ENCODE assay signal across 25 cellular contexts in the genomic region with DNA sequence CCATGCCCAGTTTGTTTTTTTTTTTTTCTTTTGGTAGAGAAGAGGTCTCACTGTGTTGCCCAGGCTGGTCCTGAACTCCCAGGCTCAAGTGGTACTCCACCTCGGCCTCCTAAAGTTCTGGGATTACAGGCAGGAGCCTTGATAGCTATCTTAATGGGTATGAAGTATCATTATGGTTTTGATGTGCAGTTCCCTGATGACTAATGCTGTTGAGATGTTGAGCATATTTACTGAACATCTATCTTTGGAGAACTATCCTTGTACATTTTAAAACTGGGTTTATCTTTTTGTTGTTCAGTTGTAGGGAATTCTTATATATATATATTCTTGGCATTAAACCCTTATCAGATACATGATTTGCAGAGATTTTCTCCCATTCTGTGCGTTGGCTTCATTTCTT. TPM values are rescaled to one million over a fixed set of nuclear protein-coding genes. Genes with fewer than 3 reads are reported as not detected.
A peak's percentile ranks its signal among the peaks of the same experiment; 100 is the strongest.
DNase-seq lines count a peak whose midpoint lies in the region; ATAC-seq and TF ChIP-seq lines count a peak whose summit lies in the region.
"Had no signal": no experiment of that assay in that cellular context is flagged by ENCODE, and none has a peak within 500 bp of the region (broad histone marks: within the 10 kb centered on the region; RNA-seq: fewer than 3 reads in every experiment).

No MANE protein-coding gene starts in this region.

- no peaks in the 10 kb centered on the region for H3K9me3 ChIP-seq in adrenal gland (replicated peaks in 1 of 3)
- no peaks in the 10 kb centered on the region for H3K9me3 ChIP-seq in esophagus muscularis mucosa
- H3K9me3 ChIP-seq: BE2C, stomach, upper lobe of left lung had no signal

- peaks cover 14% of the 10 kb centered on the region for H3K4me1 Mint-ChIP-seq in activated CD4-positive, alpha-beta T cell treated with anti-CD3 and anti-CD28 coated beads for 36 hours
- H3K4me1 Mint-ChIP-seq in activated CD4-positive, alpha-beta T cell treated with anti-CD3 and anti-CD28 coated beads, Interleukin-2, amount 10 ng/mL, durations not matched to agents 7 days and 5 days: no peaks in the 10 kb centered on the region
- H3K4me1 Mint-ChIP-seq in stimulated activated memory B cell treated with anti-CD40 and anti-IgM and Interleukin-4, amounts not matched to agents 10 μg/mL and 1 μg/mL and 100 μg/mL, for 72 hours: peaks cover 7% of the 10 kb centered on the region
- H3K4me1 Mint-ChIP-seq: activated naive CD4-positive, alpha-beta T cell treated with anti-CD3 and anti-CD28 coated beads, Interleukin-2, amount 50 U/mL, for 24 hours; central memory CD8-positive, alpha-beta T cell; neural crest cell had no signal

- TF ChIP-seq CTCF in adrenal gland (IDR thresholded peaks at IDR 0.05): no peak
- no peak for TF ChIP-seq CTCF in esophagus muscularis mucosa (IDR thresholded peaks at IDR 0.05)

- DNase-seq in activated CD4-positive, alpha-beta T cell treated with anti-CD3 and anti-CD28 coated beads for 36 hours: no peak
- no peak for DNase-seq in activated CD4-positive, alpha-beta T cell treated with anti-CD3 and anti-CD28 coated beads, Interleukin-2, amount 10 ng/mL, durations not matched to agents 7 days and 5 days
- DNase-seq in LHCN-M2 (ENCODE audit: low read depth) (peak; percentile 33), adrenal gland (no peak), NCI-H510A (lab: John Stamatoyannopoulos, UW) (no peak), esophagus muscularis mucosa (ENCODE audit: extremely low spot score) (no peak)
- DNase-seq: activated CD4-positive, CD25-positive, alpha-beta regulatory T cell; BE2C; H7; Kasumi-1; kidney glomerular epithelial cell; NCI-H1092; NCI-H187 treated with DMSO at 0.1 percent for 48 hours; NCI-H2227 treated with DMSO at 0.1 percent for 48 hours; NCI-H748 treated with DMSO at 0.1 percent for 48 hours; stomach; upper lobe of left lung had no signal

- POLR2A ChIA-PET in activated CD4-positive, alpha-beta T cell treated with anti-CD3 and anti-CD28 coated beads for 36 hours (lab: Charles Lee): no interaction called here
- POLR2A ChIA-PET in activated CD4-positive, alpha-beta T cell treated with anti-CD3 and anti-CD28 coated beads, Interleukin-2, amount 10 ng/mL, durations not matched to agents 7 days and 5 days (lab: Charles Lee): no interaction called here

- TF ChIP-seq POLR2A in adrenal gland (IDR thresholded peaks at IDR 0.05) (no peak), esophagus muscularis mucosa (IDR thresholded peaks at IDR 0.05; ENCODE audit: low read depth) (no peak)

- H3K27me3 Mint-ChIP-seq in activated CD4-positive, alpha-beta T cell treated with anti-CD3 and anti-CD28 coated beads for 36 hours: no peaks in the 10 kb centered on the region
- no peaks in the 10 kb centered on the region for H3K27me3 Mint-ChIP-seq in activated CD4-positive, alpha-beta T cell treated with anti-CD3 and anti-CD28 coated beads, Interleukin-2, amount 10 ng/mL, durations not matched to agents 7 days and 5 days
- no peaks in the 10 kb centered on the region for H3K27me3 Mint-ChIP-seq in stimulated activated memory B cell treated with anti-CD40 and anti-IgM and Interleukin-4, amounts not matched to agents 10 μg/mL and 1 μg/mL and 100 μg/mL, for 72 hours
- H3K27me3 Mint-ChIP-seq: activated naive CD4-positive, alpha-beta T cell treated with anti-CD3 and anti-CD28 coated beads, Interleukin-2, amount 50 U/mL, for 24 hours; central memory CD8-positive, alpha-beta T cell; progenitor cell of endocrine pancreas had no signal

- peaks cover 10 to 30% of the 10 kb centered on the region in 2 donors for H3K4me1 ChIP-seq in adrenal gland (replicated peaks in 1 of 2)
- peaks cover 0 to 65% (median 59%) of the 10 kb centered on the region in 4 donors for H3K4me1 ChIP-seq in esophagus muscularis mucosa

- H3K27me3 ChIP-seq in adrenal gland (no peaks in the 10 kb centered on the region), esophagus muscularis mucosa (no peaks in the 10 kb centered on the region)
- H3K27me3 ChIP-seq: BE2C, stomach, upper lobe of left lung had no signal

- ATAC-seq in activated CD4-positive, alpha-beta T cell treated with anti-CD3 and anti-CD28 coated beads for 36 hours: peak; percentile 55
- ATAC-seq in stimulated activated memory B cell treated with anti-CD40 and anti-IgM and Interleukin-4, amounts not matched to agents 10 μg/mL and 1 μg/mL and 100 μg/mL, for 72 hours: no peak
- ATAC-seq in GM18511 (IDR thresholded peaks at IDR 0.05; ENCODE audit: unreplicated experiment): no peak
- ATAC-seq: sciatic nerve had no signal

- H3K27ac Mint-ChIP-seq in activated CD4-positive, alpha-beta T cell treated with anti-CD3 and anti-CD28 coated beads for 36 hours: peak overlapping the region; percentile 76
- no peak overlapping the region for H3K27ac Mint-ChIP-seq in activated CD4-positive, alpha-beta T cell treated with anti-CD3 and anti-CD28 coated beads, Interleukin-2, amount 10 ng/mL, durations not matched to agents 7 days and 5 days
- H3K27ac Mint-ChIP-seq in stimulated activated memory B cell treated with anti-CD40 and anti-IgM and Interleukin-4, amounts not matched to agents 10 μg/mL and 1 μg/mL and 100 μg/mL, for 72 hours: peak overlapping the region; percentile 81
- H3K27ac Mint-ChIP-seq: activated naive CD4-positive, alpha-beta T cell treated with anti-CD3 and anti-CD28 coated beads, Interleukin-2, amount 50 U/mL, for 24 hours; progenitor cell of endocrine pancreas had no signal

- CTCF ChIA-PET in activated CD4-positive, alpha-beta T cell treated with anti-CD3 and anti-CD28 coated beads for 36 hours (lab: Charles Lee): interaction anchor here (0.7 kb wide), 1 partner anchor 75 kb away, joined by 3 read pairs; no protein-coding TSS in a partner anchor
- CTCF ChIA-PET in activated CD4-positive, alpha-beta T cell treated with anti-CD3 and anti-CD28 coated beads, Interleukin-2, amount 10 ng/mL, durations not matched to agents 7 days and 5 days (lab: Charles Lee): interaction anchor here (1.0 to 1.5 kb wide), 3 partner anchors 8 to 92 kb away, joined by 3 read pairs; no protein-coding TSS in a partner anchor

- H3K4me3 ChIP-seq in adrenal gland (no peak overlapping the region), esophagus muscularis mucosa (no peak overlapping the region)
- H3K4me3 ChIP-seq: lung, stomach, upper lobe of left lung had no signal

- peaks cover 2% of the 10 kb centered on the region for H3K36me3 Mint-ChIP-seq in activated CD4-positive, alpha-beta T cell treated with anti-CD3 and anti-CD28 coated beads for 36 hours (ENCODE audit: low read depth)
- H3K36me3 Mint-ChIP-seq in activated CD4-positive, alpha-beta T cell treated with anti-CD3 and anti-CD28 coated beads, Interleukin-2, amount 10 ng/mL, durations not matched to agents 7 days and 5 days (ENCODE audit: low read depth): peaks cover 1% of the 10 kb centered on the region
- peaks cover 55% of the 10 kb centered on the region for H3K36me3 Mint-ChIP-seq in stimulated activated memory B cell treated with anti-CD40 and anti-IgM and Interleukin-4, amounts not matched to agents 10 μg/mL and 1 μg/mL and 100 μg/mL, for 72 hours

- peak overlapping the region; percentile 20 to 78 (median 59) for H3K27ac ChIP-seq in adrenal gland
- H3K27ac ChIP-seq in esophagus muscularis mucosa (replicated peaks in 1 of 4): no peak overlapping the region
- H3K27ac ChIP-seq: stomach, upper lobe of left lung had no signal

- no peak overlapping the region for H3K4me3 Mint-ChIP-seq in activated CD4-positive, alpha-beta T cell treated with anti-CD3 and anti-CD28 coated beads for 36 hours
- no peak overlapping the region for H3K4me3 Mint-ChIP-seq in activated CD4-positive, alpha-beta T cell treated with anti-CD3 and anti-CD28 coated beads, Interleukin-2, amount 10 ng/mL, durations not matched to agents 7 days and 5 days
- no peak overlapping the region for H3K4me3 Mint-ChIP-seq in stimulated activated memory B cell treated with anti-CD40 and anti-IgM and Interleukin-4, amounts not matched to agents 10 μg/mL and 1 μg/mL and 100 μg/mL, for 72 hours
- H3K4me3 Mint-ChIP-seq: activated naive CD4-positive, alpha-beta T cell treated with anti-CD3 and anti-CD28 coated beads, Interleukin-2, amount 50 U/mL, for 24 hours; central memory CD8-positive, alpha-beta T cell; neural crest cell had no signal

- H3K36me3 ChIP-seq in adrenal gland (replicated peaks in 1 of 2) (peaks cover 0 to 33% of the 10 kb centered on the region in 2 donors), esophagus muscularis mucosa (peaks cover 8 to 80% (median 58%) of the 10 kb centered on the region in 4 donors)

- intact Hi-C loops in activated CD4-positive, alpha-beta T cell treated with anti-CD3 and anti-CD28 coated beads for 36 hours (cut with DNase I, micrococcal nuclease): loop anchor here in 1 of 2 experiments (1.0 to 2.0 kb wide), 2 partner anchors 53 to 55 kb away; a partner anchor contains a TSS
- intact Hi-C loops in adrenal gland (cut with DNase I): loop anchor here in 1 of 2 donors (5.0 kb wide), 1 partner anchor 53 kb away; no protein-coding TSS in a partner anchor
- intact Hi-C loops in esophagus muscularis mucosa (cut with DNase I): no loop called here

- no peak for TF ChIP-seq EP300 in esophagus muscularis mucosa (IDR thresholded peaks at IDR 0.05)

- H3K9me3 Mint-ChIP-seq in activated CD4-positive, alpha-beta T cell treated with anti-CD3 and anti-CD28 coated beads for 36 hours (ENCODE audit: low read depth): no peaks in the 10 kb centered on the region
- H3K9me3 Mint-ChIP-seq in activated CD4-positive, alpha-beta T cell treated with anti-CD3 and anti-CD28 coated beads, Interleukin-2, amount 10 ng/mL, durations not matched to agents 7 days and 5 days: no peaks in the 10 kb centered on the region
- H3K9me3 Mint-ChIP-seq in stimulated activated memory B cell treated with anti-CD40 and anti-IgM and Interleukin-4, amounts not matched to agents 10 μg/mL and 1 μg/mL and 100 μg/mL, for 72 hours: no peaks in the 10 kb centered on the region
- H3K9me3 Mint-ChIP-seq: activated naive CD4-positive, alpha-beta T cell treated with anti-CD3 and anti-CD28 coated beads, Interleukin-2, amount 50 U/mL, for 24 hours; central memory CD8-positive, alpha-beta T cell; neural crest cell had no signal

- 69 to 92% (median 83%) methylated on average over 2 of the region's 2 CpGs for WGBS in adrenal gland, 4 donors
- 84% methylated on average over 2 of the region's 2 CpGs for WGBS in esophagus muscularis mucosa

RNA-seq across cellular contexts. Expression of a gene that starts 21.4 kb away (rescaled TPM):
- total RNA-seq in activated CD4-positive, alpha-beta T cell treated with anti-CD3 and anti-CD28 coated beads for 36 hours: under 1 TPM; 0.60 to 0.66 TPM
- under 1 TPM; 0.25 to 0.42 TPM for total RNA-seq in activated CD4-positive, alpha-beta T cell treated with anti-CD3 and anti-CD28 coated beads, Interleukin-2, amount 10 ng/mL, durations not matched to agents 7 days and 5 days
- 80.9 and 83.7 TPM in 2 replicates for total RNA-seq in LHCN-M2 (2014; rRNA removed)
- 1,611 TPM for polyA plus RNA-seq in LHCN-M2 (2012)
- 1,000 to 10,000 TPM in 3 of 8 donors, 100 to 1,000 TPM in 5; 241 to 1,128 (median 564) TPM for total RNA-seq in adrenal gland
- polyA plus RNA-seq in adrenal gland: 1,000 to 10,000 TPM in 2 of 3 donors, 100 to 1,000 TPM in 1; 891 to 1,967 (median 1,739) TPM
- total RNA-seq in esophagus muscularis mucosa: 1,000 to 10,000 TPM; 2,169 to 3,466 (median 2,516) TPM

RNA-seq across cellular contexts. Expression of a gene that starts 53.5 kb away (rescaled TPM):
- total RNA-seq in activated CD4-positive, alpha-beta T cell treated with anti-CD3 and anti-CD28 coated beads for 36 hours: 10 to 100 TPM; 44.9 to 48.7 TPM
- total RNA-seq in activated CD4-positive, alpha-beta T cell treated with anti-CD3 and anti-CD28 coated beads, Interleukin-2, amount 10 ng/mL, durations not matched to agents 7 days and 5 days: 10 to 100 TPM; 24.1 to 26.0 TPM
- total RNA-seq in LHCN-M2 (2014; rRNA removed): 5.3 and 10.2 TPM in 2 replicates
- 5.1 TPM for polyA plus RNA-seq in LHCN-M2 (2012)
- total RNA-seq in adrenal gland: 10 to 100 TPM in 7 of 8 donors, 1 to 10 TPM in 1; 3.7 to 17.9 (median 11.7) TPM
- polyA plus RNA-seq in adrenal gland: 1 to 10 TPM; 3.4 to 5.8 (median 4.4) TPM
- 10 to 100 TPM in 2 of 4 donors, 1 to 10 TPM in 2; 5.8 to 18.5 (median 10.6) TPM for total RNA-seq in esophagus muscularis mucosa

Comparison
In these comparisons a context has a peak if more than half of its experiments do, and no peak if none do; other contexts are left out.
1. H3K27ac ChIP-seq: peak in adrenal gland (5 of 5); none in esophagus muscularis mucosa (0 of 4).
2. RNA of a gene that starts 21.4 kb away (total RNA-seq): 2,169 to 3,466 TPM in esophagus muscularis mucosa, 241 to 1,128 TPM in adrenal gland and 80.9 to 83.7 TPM in LHCN-M2; 0.60 to 0.66 TPM in activated CD4-positive, alpha-beta T cell treated with anti-CD3 and anti-CD28 coated beads for 36 hours and 0.25 to 0.42 TPM in activated CD4-positive, alpha-beta T cell treated with anti-CD3 and anti-CD28 coated beads, Interleukin-2, amount 10 ng/mL, durations not matched to agents 7 days and 5 days; every median in the first group is over 10 times any median in the second.